ENCODE assay signal across 14 cellular contexts in genomic region chr2:234992624-234993349, GRCh38.
"Had no signal": no experiment of that assay in that cellular context is flagged by ENCODE, and none has a peak within 500 bp of the region (broad histone marks: within the 10 kb centered on the region; RNA-seq: fewer than 3 reads in every experiment).

No MANE protein-coding gene starts in this region.

- H3K4me3 ChIP-seq: colonic mucosa, esophagus muscularis mucosa, ovary, sigmoid colon, stomach, thoracic aorta had no signal

- H3K4me1 ChIP-seq: colonic mucosa had no signal

- H3K36me3 Mint-ChIP-seq: activated CD8-positive, alpha-beta memory T cell treated with anti-CD3 and anti-CD28 coated beads, Interleukin-2, amount 10 ng/mL, durations not matched to agents 7 days and 5 days; activated naive CD4-positive, alpha-beta T cell treated with anti-CD3 and anti-CD28 coated beads, Interleukin-2, amount 10 ng/mL, durations not matched to agents 7 days and 5 days had no signal

- H3K27ac Mint-ChIP-seq: activated CD8-positive, alpha-beta memory T cell treated with anti-CD3 and anti-CD28 coated beads, Interleukin-2, amount 10 ng/mL, durations not matched to agents 7 days and 5 days; activated naive CD4-positive, alpha-beta T cell treated with anti-CD3 and anti-CD28 coated beads, Interleukin-2, amount 10 ng/mL, durations not matched to agents 7 days and 5 days had no signal

- H3K4me1 Mint-ChIP-seq: activated CD8-positive, alpha-beta memory T cell treated with anti-CD3 and anti-CD28 coated beads, Interleukin-2, amount 10 ng/mL, durations not matched to agents 7 days and 5 days; activated naive CD4-positive, alpha-beta T cell treated with anti-CD3 and anti-CD28 coated beads, Interleukin-2, amount 10 ng/mL, durations not matched to agents 7 days and 5 days had no signal

- H3K9me3 Mint-ChIP-seq: activated naive CD4-positive, alpha-beta T cell treated with anti-CD3 and anti-CD28 coated beads, Interleukin-2, amount 10 ng/mL, durations not matched to agents 7 days and 5 days had no signal

- ATAC-seq: activated CD8-positive, alpha-beta memory T cell treated with anti-CD3 and anti-CD28 coated beads, Interleukin-2, amount 10 ng/mL, durations not matched to agents 7 days and 5 days had no signal

- H3K4me3 Mint-ChIP-seq: activated CD8-positive, alpha-beta memory T cell treated with anti-CD3 and anti-CD28 coated beads, Interleukin-2, amount 10 ng/mL, durations not matched to agents 7 days and 5 days; activated naive CD4-positive, alpha-beta T cell treated with anti-CD3 and anti-CD28 coated beads, Interleukin-2, amount 10 ng/mL, durations not matched to agents 7 days and 5 days had no signal

- H3K9me3 ChIP-seq: colonic mucosa, esophagus muscularis mucosa, ovary, sigmoid colon, stomach, thoracic aorta had no signal

- H3K27me3 ChIP-seq: colonic mucosa, esophagus muscularis mucosa, ovary, sigmoid colon, stomach had no signal

- H3K27ac ChIP-seq: colonic mucosa, esophagus muscularis mucosa, ovary, sigmoid colon, thoracic aorta had no signal

- DNase-seq: activated CD4-positive, alpha-beta T cell treated with anti-CD3 and anti-CD28 coated beads for 1 hour; activated CD4-positive, alpha-beta T cell treated with anti-CD3 and anti-CD28 coated beads, Interleukin-2, amount 50 U/mL, for 4 hours; activated CD8-positive, alpha-beta memory T cell treated with anti-CD3 and anti-CD28 coated beads, Interleukin-2, amount 10 ng/mL, durations not matched to agents 7 days and 5 days; activated naive CD4-positive, alpha-beta T cell treated with anti-CD3 and anti-CD28 coated beads, Interleukin-2, amount 10 ng/mL, durations not matched to agents 7 days and 5 days; activated T-cell treated with anti-CD3 and anti-CD28 coated beads, Interleukin-2, amount 50 U/mL, for 1 hour; caudate nucleus; colonic mucosa; hypothalamus; ovary; sigmoid colon; stimulated activated CD4-positive, alpha-beta T cell treated with anti-CD3 and anti-CD28 coated beads, Interleukin-1b, Interleukin-23, amount 100 ng/mL, for 48 hours; stomach had no signal

- H3K36me3 ChIP-seq: colonic mucosa, ovary, thoracic aorta had no signal
